ENCODE assay signal across 13 cellular contexts in genomic region chr13:50684366-50684765, GRCh38.
A peak's percentile ranks its signal among the peaks of the same experiment; 100 is the strongest.
DNase-seq lines count a peak whose midpoint lies in the region; ATAC-seq and TF ChIP-seq lines count a peak whose summit lies in the region.
"Had no signal": no experiment of that assay in that cellular context is flagged by ENCODE, and none has a peak within 500 bp of the region (broad histone marks: within the 10 kb centered on the region; RNA-seq: fewer than 3 reads in every experiment).

No MANE protein-coding gene starts in this region.

- H3K4me1 ChIP-seq in Panc1 (ENCODE audit: control insufficient read depth, insufficient read depth, low read length): no peaks in the 10 kb centered on the region; the same call in 1 of the 2 replicates
- H3K4me1 ChIP-seq in left ventricle myocardium inferior: peaks cover 35% of the 10 kb centered on the region
- peaks cover 14% of the 10 kb centered on the region for H3K4me1 ChIP-seq in psoas muscle

- CTCF ChIA-PET in Panc1 (lab: Charles Lee): no interaction called here

- in situ Hi-C loops in Panc1 (cut with HindIII; ENCODE audit: low pct_unique_long_range_greater_than_20kb, low sequenced_read_pairs): no loop called here

- TF ChIP-seq CTCF in Panc1 (IDR thresholded peaks at IDR 0.05) (no peak), left ventricle myocardium inferior (IDR thresholded peaks at IDR 0.05; ENCODE audit: borderline replicate concordance) (no peak), psoas muscle (IDR thresholded peaks at IDR 0.05) (no peak)

- BruUV-seq in Panc1 (replicated peaks; lab: Mats Ljungman, UMichigan): no TSS peak

- DNase-seq in CMK (ENCODE audit: low read depth) (peak; percentile 71), Panc1 (ENCODE audit: low read depth, low spot score) (no peak), left ventricle myocardium inferior (peak; percentile 29), psoas muscle (no peak), NCI-H187 treated with DMSO at 0.1 percent for 48 hours (lab: John Stamatoyannopoulos, UW) (no peak)
- no peak for DNase-seq in activated T-helper 1 cell treated with anti-CD3 and anti-CD28 coated beads, Interleukin-12 subunit alpha, Interleukin-12 subunit beta, Interleukin-2, Interleukin-4 antibody, amounts not matched to agents 30 ng/mL and 10 ng/mL and 1 ng/mL, durations not matched to agents 14 hours and 24 hours and 36 hours (ENCODE audit: low spot score)
- DNase-seq in activated T-helper 2 cell treated with anti-CD3 and anti-CD28 coated beads, Interferon-gamma antibody, Interleukin-2, Interleukin-4, amounts not matched to agents 10 μg/mL and 5 μg/mL and 100 μg/mL, durations not matched to agents 14 hours and 24 hours and 36 hours (ENCODE audit: low spot score): no peak
- DNase-seq: activated CD8-positive, alpha-beta memory T cell treated with anti-CD3 and anti-CD28 coated beads, Interleukin-2, amount 50 U/mL, for 48 hours; DMS 273 treated with DMSO at 0.1 percent for 48 hours had no signal

- peaks cover 15% of the 10 kb centered on the region for H3K27me3 Mint-ChIP-seq in activated T-helper 1 cell treated with anti-CD3 and anti-CD28 coated beads, Interleukin-12 subunit alpha, Interleukin-12 subunit beta, Interleukin-2, Interleukin-4 antibody, amounts not matched to agents 30 ng/mL and 10 ng/mL and 1 ng/mL, durations not matched to agents 14 hours and 24 hours and 36 hours (ENCODE audit: insufficient read depth)
- no peaks in the 10 kb centered on the region for H3K27me3 Mint-ChIP-seq in activated T-helper 17 cell treated with anti-CD3 and anti-CD28 coated beads, Interleukin-2, amount 50 U/mL, for 72 hours
- H3K27me3 Mint-ChIP-seq in activated T-helper 2 cell treated with anti-CD3 and anti-CD28 coated beads, Interferon-gamma antibody, Interleukin-2, Interleukin-4, amounts not matched to agents 10 μg/mL and 5 μg/mL and 100 μg/mL, durations not matched to agents 14 hours and 24 hours and 36 hours (ENCODE audit: low read depth): peaks cover 62% of the 10 kb centered on the region

- ATAC-seq in Panc1 (no peak), psoas muscle (peak in 1 of 4 donors; percentile 33)
- no peak for ATAC-seq in activated T-helper 17 cell treated with anti-CD3 and anti-CD28 coated beads, Interleukin-2, amount 50 U/mL, for 72 hours (replicated peaks)

- H3K9me3 ChIP-seq in Panc1 (ENCODE audit: control insufficient read depth, insufficient read depth, low read depth, low read length): no peaks in the 10 kb centered on the region
- H3K9me3 ChIP-seq in left ventricle myocardium inferior (replicated peaks): no peaks in the 10 kb centered on the region
- no peaks in the 10 kb centered on the region for H3K9me3 ChIP-seq in psoas muscle
- H3K9me3 ChIP-seq: HAP-1 had no signal

- 76 to 86% (median 85%) methylated on average over 3 of the region's 3 CpGs for WGBS in psoas muscle, 3 donors

- no peaks in the 10 kb centered on the region for H3K9me3 Mint-ChIP-seq in activated T-helper 1 cell treated with anti-CD3 and anti-CD28 coated beads, Interleukin-12 subunit alpha, Interleukin-12 subunit beta, Interleukin-2, Interleukin-4 antibody, amounts not matched to agents 30 ng/mL and 10 ng/mL and 1 ng/mL, durations not matched to agents 14 hours and 24 hours and 36 hours
- H3K9me3 Mint-ChIP-seq in activated T-helper 17 cell treated with anti-CD3 and anti-CD28 coated beads, Interleukin-2, amount 50 U/mL, for 72 hours: no peaks in the 10 kb centered on the region
- no peaks in the 10 kb centered on the region for H3K9me3 Mint-ChIP-seq in activated T-helper 2 cell treated with anti-CD3 and anti-CD28 coated beads, Interferon-gamma antibody, Interleukin-2, Interleukin-4, amounts not matched to agents 10 μg/mL and 5 μg/mL and 100 μg/mL, durations not matched to agents 14 hours and 24 hours and 36 hours

- H3K27me3 ChIP-seq in Panc1 (ENCODE audit: control insufficient read depth, insufficient read depth, low read length) (no peaks in the 10 kb centered on the region), left ventricle myocardium inferior (ENCODE audit: low read depth) (no peaks in the 10 kb centered on the region), psoas muscle (ENCODE audit: insufficient read depth in 3 of 3, low read length in 2 of 3) (no peaks in the 10 kb centered on the region)

- POLR2A ChIA-PET in Panc1 (lab: Charles Lee): no interaction called here

- H3K4me3 ChIP-seq in Panc1 (ENCODE audit: low read depth in 2 of 2, low read length in 2 of 2): no peak overlapping the region
- H3K4me3 ChIP-seq in left ventricle myocardium inferior: no peak overlapping the region
- H3K4me3 ChIP-seq in psoas muscle: no peak overlapping the region
- H3K4me3 ChIP-seq: HAP-1, smooth muscle cell had no signal

- peaks cover 10% of the 10 kb centered on the region for H3K4me1 Mint-ChIP-seq in activated T-helper 1 cell treated with anti-CD3 and anti-CD28 coated beads, Interleukin-12 subunit alpha, Interleukin-12 subunit beta, Interleukin-2, Interleukin-4 antibody, amounts not matched to agents 30 ng/mL and 10 ng/mL and 1 ng/mL, durations not matched to agents 14 hours and 24 hours and 36 hours (ENCODE audit: low read depth)
- peaks cover 3% of the 10 kb centered on the region for H3K4me1 Mint-ChIP-seq in activated T-helper 17 cell treated with anti-CD3 and anti-CD28 coated beads, Interleukin-2, amount 50 U/mL, for 72 hours
- H3K4me1 Mint-ChIP-seq in activated T-helper 2 cell treated with anti-CD3 and anti-CD28 coated beads, Interferon-gamma antibody, Interleukin-2, Interleukin-4, amounts not matched to agents 10 μg/mL and 5 μg/mL and 100 μg/mL, durations not matched to agents 14 hours and 24 hours and 36 hours (ENCODE audit: low read depth): peaks cover 16% of the 10 kb centered on the region

- peaks cover 2% of the 10 kb centered on the region for H3K36me3 Mint-ChIP-seq in activated T-helper 1 cell treated with anti-CD3 and anti-CD28 coated beads, Interleukin-12 subunit alpha, Interleukin-12 subunit beta, Interleukin-2, Interleukin-4 antibody, amounts not matched to agents 30 ng/mL and 10 ng/mL and 1 ng/mL, durations not matched to agents 14 hours and 24 hours and 36 hours (ENCODE audit: low read depth)
- H3K36me3 Mint-ChIP-seq in activated T-helper 17 cell treated with anti-CD3 and anti-CD28 coated beads, Interleukin-2, amount 50 U/mL, for 72 hours (ENCODE audit: low read depth): no peaks in the 10 kb centered on the region
- H3K36me3 Mint-ChIP-seq in activated T-helper 2 cell treated with anti-CD3 and anti-CD28 coated beads, Interferon-gamma antibody, Interleukin-2, Interleukin-4, amounts not matched to agents 10 μg/mL and 5 μg/mL and 100 μg/mL, durations not matched to agents 14 hours and 24 hours and 36 hours (ENCODE audit: low read depth): no peaks in the 10 kb centered on the region

- H3K27ac ChIP-seq in Panc1 (ENCODE audit: low read length): peak overlapping the region; percentile 29; the same call in 1 of the 2 replicates
- peak overlapping the region; percentile 91 for H3K27ac ChIP-seq in left ventricle myocardium inferior (replicated peaks)
- H3K27ac ChIP-seq in psoas muscle: peak overlapping the region; percentile 41
- H3K27ac ChIP-seq: epithelial cell of prostate had no signal

- H3K27ac Mint-ChIP-seq in activated T-helper 1 cell treated with anti-CD3 and anti-CD28 coated beads, Interleukin-12 subunit alpha, Interleukin-12 subunit beta, Interleukin-2, Interleukin-4 antibody, amounts not matched to agents 30 ng/mL and 10 ng/mL and 1 ng/mL, durations not matched to agents 14 hours and 24 hours and 36 hours: no peak overlapping the region
- no peak overlapping the region for H3K27ac Mint-ChIP-seq in activated T-helper 17 cell treated with anti-CD3 and anti-CD28 coated beads, Interleukin-2, amount 50 U/mL, for 72 hours
- no peak overlapping the region for H3K27ac Mint-ChIP-seq in activated T-helper 2 cell treated with anti-CD3 and anti-CD28 coated beads, Interferon-gamma antibody, Interleukin-2, Interleukin-4, amounts not matched to agents 10 μg/mL and 5 μg/mL and 100 μg/mL, durations not matched to agents 14 hours and 24 hours and 36 hours

- no peak overlapping the region for H3K4me3 Mint-ChIP-seq in activated T-helper 1 cell treated with anti-CD3 and anti-CD28 coated beads, Interleukin-12 subunit alpha, Interleukin-12 subunit beta, Interleukin-2, Interleukin-4 antibody, amounts not matched to agents 30 ng/mL and 10 ng/mL and 1 ng/mL, durations not matched to agents 14 hours and 24 hours and 36 hours
- no peak overlapping the region for H3K4me3 Mint-ChIP-seq in activated T-helper 17 cell treated with anti-CD3 and anti-CD28 coated beads, Interleukin-2, amount 50 U/mL, for 72 hours
- H3K4me3 Mint-ChIP-seq in activated T-helper 2 cell treated with anti-CD3 and anti-CD28 coated beads, Interferon-gamma antibody, Interleukin-2, Interleukin-4, amounts not matched to agents 10 μg/mL and 5 μg/mL and 100 μg/mL, durations not matched to agents 14 hours and 24 hours and 36 hours (ENCODE audit: low read depth): no peak overlapping the region

- intact Hi-C loops in Panc1 (cut with micrococcal nuclease; ENCODE audit: unreplicated experiment) (no loop called here), left ventricle myocardium inferior (cut with micrococcal nuclease) (no loop called here), psoas muscle (cut with DNase I) (no loop called here)
- intact Hi-C loops in activated T-helper 1 cell treated with anti-CD3 and anti-CD28 coated beads, Interleukin-12 subunit alpha, Interleukin-12 subunit beta, Interleukin-2, Interleukin-4 antibody, amounts not matched to agents 30 ng/mL and 10 ng/mL and 1 ng/mL, durations not matched to agents 14 hours and 24 hours and 36 hours (cut with micrococcal nuclease): no loop called here
- intact Hi-C loops in activated T-helper 2 cell treated with anti-CD3 and anti-CD28 coated beads, Interferon-gamma antibody, Interleukin-2, Interleukin-4, amounts not matched to agents 10 μg/mL and 5 μg/mL and 100 μg/mL, durations not matched to agents 14 hours and 24 hours and 36 hours (cut with micrococcal nuclease): loop anchor here (10.0 kb wide), 2 partner anchors 230 to 450 kb away; no protein-coding TSS in a partner anchor

- H3K36me3 ChIP-seq in Panc1 (ENCODE audit: control insufficient read depth, insufficient read depth, low read length): no peaks in the 10 kb centered on the region
- no peaks in the 10 kb centered on the region for H3K36me3 ChIP-seq in left ventricle myocardium inferior
- H3K36me3 ChIP-seq in psoas muscle (ENCODE audit: insufficient read depth in 1 of 2, low read depth in 1 of 2): no peaks in the 10 kb centered on the region
- H3K36me3 ChIP-seq: HAP-1 had no signal

Comparison
In these comparisons a context has a peak if more than half of its experiments do, and no peak if none do; other contexts are left out.
1. DNase-seq: peak in CMK (single experiment) and left ventricle myocardium inferior (single experiment); none in Panc1 (single experiment), psoas muscle (0 of 2), activated T-helper 1 cell treated with anti-CD3 and anti-CD28 coated beads, Interleukin-12 subunit alpha, Interleukin-12 subunit beta, Interleukin-2, Interleukin-4 antibody, amounts not matched to agents 30 ng/mL and 10 ng/mL and 1 ng/mL, durations not matched to agents 14 hours and 24 hours and 36 hours (single experiment), NCI-H187 treated with DMSO at 0.1 percent for 48 hours (single experiment) and activated T-helper 2 cell treated with anti-CD3 and anti-CD28 coated beads, Interferon-gamma antibody, Interleukin-2, Interleukin-4, amounts not matched to agents 10 μg/mL and 5 μg/mL and 100 μg/mL, durations not matched to agents 14 hours and 24 hours and 36 hours (single experiment).
2. H3K27ac ChIP-seq: peak in every context shown above with its lines; median percentile 91 in left ventricle myocardium inferior; 41 in psoas muscle; 29 in Panc1.